ENCODE assay signal across 8 cellular contexts in genomic region chr1:108560143-108560429, GRCh38. TPM values are rescaled to one million over a fixed set of nuclear protein-coding genes. Genes with fewer than 3 reads are reported as not detected.
DNase-seq lines count a peak whose midpoint lies in the region; ATAC-seq, FAIRE-seq and TF ChIP-seq lines count a peak whose summit lies in the region.

No MANE protein-coding gene starts in this region.

- FAIRE-seq in K562 (lab: Jason Lieb, UNC), result no peak

- no peak for TF ChIP-seq EP300 in K562 (IDR thresholded peaks at IDR 0.05; ENCODE audit: low read length)

- BruUV-seq in K562 (replicated peaks; lab: Mats Ljungman, UMichigan), result no TSS peak

- H3K4me2 ChIP-seq in K562 (ENCODE audit: insufficient read depth, low read length), result peak overlapping the region; percentile 92

- 1% methylated on average over 36 of the region's 46 CpGs for WGBS in K562 (ENCODE audit: insufficient coverage, low coverage, missing lambda C conversion rate)

- H3K4me1 ChIP-seq in K562 (replicated peaks in 1 of 2; ENCODE audit: control insufficient read depth in 2 of 2, insufficient read depth in 2 of 2, low read length in 2 of 2), result peaks cover 28 to 45% of the 10 kb centered on the region in 2 experiments; a peak in 4 of 5 replicates
- H3K4me1 ChIP-seq in lower lobe of right lung, result peaks cover 28% of the 10 kb centered on the region
- H3K4me1 ChIP-seq in uterus, result peaks cover 9 to 11% of the 10 kb centered on the region in 2 donors

- no peaks in the 10 kb centered on the region for H3K27me3 ChIP-seq in K562 (ENCODE audit: control insufficient read depth in 2 of 2, insufficient read depth in 2 of 2, low read length in 2 of 2)
- no peaks in the 10 kb centered on the region for H3K27me3 ChIP-seq in lower lobe of right lung (ENCODE audit: low read depth)
- H3K27me3 ChIP-seq in uterus, result no peaks in the 10 kb centered on the region

- TF ChIP-seq CTCF in AG09309 (IDR thresholded peaks at IDR 0.05; ENCODE audit: control insufficient read depth, insufficient read depth, low read depth, low read length, missing control alignments), result no peak
- TF ChIP-seq CTCF in K562 (IDR thresholded peaks at IDR 0.05 in 2 of 3, conservative IDR thresholded peaks at IDR 0.05 in 1 of 3; ENCODE audit: insufficient read depth in 2 of 3, low read depth in 1 of 3, low read length in 3 of 3), result no peak
- no peak for TF ChIP-seq CTCF in lower lobe of right lung (IDR thresholded peaks at IDR 0.05)
- TF ChIP-seq CTCF in uterus (IDR thresholded peaks at IDR 0.05), result no peak

- H2AFZ ChIP-seq in K562 (ENCODE audit: low read depth, low read length), result peak overlapping the region; percentile 79

- H3K4me3 ChIP-seq in AG09309 (ENCODE audit: control insufficient read depth, low read depth, low read length) (peak overlapping the region; percentile 79), K562 (peak overlapping the region; percentile 57), lower lobe of right lung (peak overlapping the region; percentile 74), uterus (peak overlapping the region; percentile 51 to 68)

- in situ Hi-C loops in K562 (cut with MboI), result loop anchor here (5.0 kb wide), 1 partner anchor 48 kb away; no protein-coding TSS in a partner anchor

- intact Hi-C loops in K562 (cut with micrococcal nuclease) (loop anchor here (2.0 to 5.0 kb wide), 4 partner anchors 27 to 337 kb away; no protein-coding TSS in a partner anchor), lower lobe of right lung (cut with DNase I) (no loop called here), uterus (cut with DNase I; ENCODE audit: low total_unique reads) (no loop called here)

- ATAC-seq in GM19467 (IDR thresholded peaks at IDR 0.05; ENCODE audit: unreplicated experiment) (peak; percentile 36), HG03558 (IDR thresholded peaks at IDR 0.05; ENCODE audit: extremely low read depth, unreplicated experiment) (peak; percentile 13), K562 (peak; percentile 53), lower lobe of right lung (peak; percentile 45 to 46)

- H3K9ac ChIP-seq in K562 (ENCODE audit: insufficient read depth in 1 of 2, low read depth in 2 of 2, low read length in 2 of 2), result peak overlapping the region; percentile 68 to 93

- CTCF ChIA-PET in K562 (lab: Yijun Ruan, JAX; ENCODE audit: low intra/inter-chr PET ratio), result interaction anchor here (0.7 to 4.4 kb wide), 2 partner anchors 31 to 48 kb away, joined by 5 to 69 read pairs; no protein-coding TSS in a partner anchor

- TF ChIP-seq POLR2A in K562 (conservative IDR thresholded peaks at IDR 0.05) (no peak), uterus (IDR thresholded peaks at IDR 0.05) (peak in 1 of 2 donors; percentile 8)

- DNase-seq in AG09309 (ENCODE audit: low read depth) (no peak), K562 (ENCODE audit: extremely low read depth in 1 of 4, low spot score in 3 of 4) (peak in 1 of 4 experiments; percentile 72), lower lobe of right lung (no peak), uterus (no peak), EL (no peak), NCI-H69 (lab: John Stamatoyannopoulos, UW) (no peak)

- H3K36me3 ChIP-seq in K562 (ENCODE audit: control insufficient read depth, insufficient read depth, low read length), result no peaks in the 10 kb centered on the region
- H3K36me3 ChIP-seq in lower lobe of right lung, result no peaks in the 10 kb centered on the region
- H3K36me3 ChIP-seq in uterus, result no peaks in the 10 kb centered on the region

- H3K9me3 ChIP-seq in K562 (replicated peaks; ENCODE audit: control insufficient read depth, insufficient read depth, low read depth, low read length) (no peaks in the 10 kb centered on the region), lower lobe of right lung (no peaks in the 10 kb centered on the region), uterus (no peaks in the 10 kb centered on the region)

- peaks cover 45% of the 10 kb centered on the region for H3K79me2 ChIP-seq in K562 (ENCODE audit: control insufficient read depth, insufficient read depth, low read length)

- peak overlapping the region; percentile 78; the same call in 2 of the 3 replicates for H3K27ac ChIP-seq in K562 (ENCODE audit: extremely low read depth, low read depth, low read length)
- peak overlapping the region; percentile 72 for H3K27ac ChIP-seq in lower lobe of right lung
- H3K27ac ChIP-seq in uterus, result peak overlapping the region; percentile 72 to 82

- no peak for TF ChIP-seq RAD21 in K562 (CRISPR knock-in tag; conservative IDR thresholded peaks at IDR 0.05 in 1 of 2, IDR thresholded peaks at IDR 0.05 in 1 of 2)

- no peaks in the 10 kb centered on the region for H4K20me1 ChIP-seq in K562 (replicated peaks; ENCODE audit: control insufficient read depth, insufficient read depth, low read length)

- H3K9me1 ChIP-seq in K562 (ENCODE audit: control insufficient read depth, insufficient read depth, low read length), result no peaks in the 10 kb centered on the region

- POLR2A ChIA-PET in K562 (lab: Yijun Ruan, JAX), result interaction anchor here (0.6 to 3.9 kb wide), 17 partner anchors 9 to 613 kb away, joined by 3 to 23 read pairs (median 4); no protein-coding TSS in a partner anchor

TF ChIP-seq in K562, 482 proteins besides CTCF, POLR2A, EP300 and RAD21 (continues in another document):
- TF ChIP-seq ZEB2 (IDR thresholded peaks at IDR 0.05) (no peak), ARID4B (CRISPR knock-in tag; IDR thresholded peaks at IDR 0.05) (0 out of 2 replicates have a peak, but pooled peaks have one; percentile 14), CXXC5 (CRISPR knock-in tag; IDR thresholded peaks at IDR 0.05) (peak; percentile 1; the same call in 1 of the 2 replicates), ZBTB7A (IDR thresholded peaks at IDR 0.05; ENCODE audit: borderline replicate concordance, control insufficient read depth, low read depth, low read length) (peak; percentile 88; the same call in 1 of the 2 replicates), BMI1 (IDR thresholded peaks at IDR 0.05; ENCODE audit: low read length) (no peak), PHF8 (IDR thresholded peaks at IDR 0.05; ENCODE audit: borderline replicate concordance, low read length) (peak; percentile 54; the same call in 1 of the 2 replicates)

RNA-seq across cellular contexts. Expression of gene EEIG2, which starts 0.2 kb away (rescaled TPM):
- total RNA-seq in K562 (2011; cell fraction: chromatin; rRNA removed; ENCODE audit: low replicate concordance), result 7.7 and 20.8 TPM in 2 replicates
- 3.3 and 4.5 TPM in 2 replicates for total RNA-seq in K562 (2011; cell fraction: nucleolus; rRNA removed)
- 9.1 and 18.0 TPM in 2 replicates for total RNA-seq in K562 (2011; cell fraction: nucleoplasm; rRNA removed)
- total RNA-seq in K562 (2014; rRNA removed), result 13.9 and 14.5 TPM in 2 replicates
- total RNA-seq in K562 (2014; rRNA removed; fragmentation: Illumina TruSeq; extraction: Trizol), result 26.9 and 27.3 TPM in 2 replicates
- 21.8 and 24.4 TPM in 2 replicates for total RNA-seq in K562 (2015; rRNA removed; fragmentation: Illumina TruSeq; extraction: Trizol)
- 21.0 and 22.8 TPM in 2 replicates for total RNA-seq in K562 (2021)
- 18.8 and 21.1 TPM in 2 replicates for polyA plus RNA-seq in K562 (2011; rRNA removed)
- polyA plus RNA-seq in K562 (2011; cell fraction: cytosol; rRNA removed), result 4.0 and 10.7 TPM in 2 replicates
- polyA plus RNA-seq in K562 (2011; cell fraction: nucleus; rRNA removed), result 6.8 and 10.7 TPM in 2 replicates
- 10.8 and 18.5 TPM in 2 replicates for polyA plus RNA-seq in K562 (2012)
- 11.8 and 15.2 TPM in 2 replicates for polyA plus RNA-seq in K562 (2014; fragmentation: Illumina TruSeq; extraction: Trizol)
- polyA plus RNA-seq in K562 (2014; fragmentation: Nextera tagmentation; extraction: Ambion mirVana), result 1 to 10 TPM; 6.1 to 8.0 TPM
- 12.2 and 12.7 TPM in 2 replicates for polyA plus RNA-seq in K562 (2014; rRNA removed)
- polyA minus RNA-seq in K562 (2011; rRNA and poly(A)+ RNA removed), result 30.8 and 35.3 TPM in 2 replicates
- 13.7 and 16.0 TPM in 2 replicates for polyA minus RNA-seq in K562 (2011; cell fraction: cytosol; rRNA and poly(A)+ RNA removed)
- polyA minus RNA-seq in K562 (2011; cell fraction: nucleus; rRNA and poly(A)+ RNA removed), result 6.6 and 11.7 TPM in 2 replicates
- total RNA-seq in lower lobe of right lung, result 20.0 TPM
- total RNA-seq in uterus, result 10 to 100 TPM in 3 of 4 donors, 1 to 10 TPM in 1; 1.3 to 55.4 (median 13.1) TPM
